Comparison of ENCODE assay signal across 11 cellular contexts in genomic region chrX:46268429-46268828, GRCh38.
DNase-seq lines count a peak whose midpoint lies in the region; ATAC-seq, FAIRE-seq and TF ChIP-seq lines count a peak whose summit lies in the region.
"Had no signal": no experiment of that assay in that cellular context is flagged by ENCODE, and none has a peak within 500 bp of the region (broad histone marks: within the 10 kb centered on the region; RNA-seq: fewer than 3 reads in every experiment).

No MANE protein-coding gene starts in this region.

- H3K4me1 ChIP-seq in pancreas (no peaks in the 10 kb centered on the region), mucosa of descending colon (ENCODE audit: low read depth) (no peaks in the 10 kb centered on the region)

- H3K36me3 ChIP-seq in pancreas: no peaks in the 10 kb centered on the region
- no peaks in the 10 kb centered on the region for H3K36me3 ChIP-seq in mucosa of descending colon (ENCODE audit: low read depth)

- H3K27ac ChIP-seq in pancreas: no peak overlapping the region

- 0 to 7% methylated on average over 1 of the region's 1 CpG for WGBS in pancreas, 2 donors

- intact Hi-C loops in pancreas (cut with DNase I): no loop called here
- intact Hi-C loops in mucosa of descending colon (cut with DNase I, micrococcal nuclease): no loop called here

- TF ChIP-seq CTCF in NB4 (IDR thresholded peaks at IDR 0.05; ENCODE audit: low read depth, low read length): no peak
- no peak for TF ChIP-seq CTCF in cardiac fibroblast (IDR thresholded peaks at IDR 0.05; ENCODE audit: low read depth, low read length)
- TF ChIP-seq CTCF in pancreas (IDR thresholded peaks at IDR 0.05): no peak
- no peak for TF ChIP-seq CTCF in mucosa of descending colon (IDR thresholded peaks at IDR 0.05)

- no peak overlapping the region for H3K4me3 ChIP-seq in NB4 (ENCODE audit: low read depth, low read length)
- H3K4me3 ChIP-seq in cardiac fibroblast (replicated peaks in 1 of 2; ENCODE audit: low read depth in 2 of 2, low read length in 2 of 2): no peak overlapping the region
- H3K4me3 ChIP-seq in pancreas: no peak overlapping the region
- no peak overlapping the region for H3K4me3 ChIP-seq in mucosa of descending colon

- peak; percentile 20 for DNase-seq in activated CD4-positive, alpha-beta T cell treated with anti-CD3 and anti-CD28 coated beads for 48 hours
- DNase-seq in activated CD4-positive, alpha-beta T cell treated with anti-CD3 and anti-CD28 coated beads, Interleukin-2, amount 50 U/mL, for 4 hours: no peak
- DNase-seq in NB4 (ENCODE audit: low read depth) (peak; percentile 71), cardiac fibroblast (ENCODE audit: low read depth in 2 of 2) (peak; percentile 26 to 28), pancreas (no peak), mucosa of descending colon (no peak)
- DNase-seq: activated CD8-positive, alpha-beta memory T cell treated with anti-CD3 and anti-CD28 coated beads, Interleukin-2, amount 50 U/mL, for 48 hours; hippocampal formation; NCI-H526 treated with DMSO at 0.1 percent for 48 hours had no signal

- ATAC-seq in pancreas (peak; percentile 48 to 72 (median 61)), mucosa of descending colon (no peak), HG02623 (IDR thresholded peaks at IDR 0.05; ENCODE audit: unreplicated experiment) (no peak), GM19351 (IDR thresholded peaks at IDR 0.05; ENCODE audit: unreplicated experiment) (no peak)

- peaks cover 0 to 4% (median 0%) of the 10 kb centered on the region in 4 donors for H3K27me3 ChIP-seq in pancreas

- no peak for TF ChIP-seq POLR2A in NB4 (IDR thresholded peaks at IDR 0.05; ENCODE audit: extremely low read depth, insufficient read length)

- no peak for FAIRE-seq in pancreas (lab: Jason Lieb, UNC)

- no peaks in the 10 kb centered on the region for H3K9me3 ChIP-seq in pancreas
- H3K9me3 ChIP-seq in mucosa of descending colon: no peaks in the 10 kb centered on the region

Comparison
In these comparisons a context has a peak if more than half of its experiments do, and no peak if none do; other contexts are left out.
1. DNase-seq: peak in activated CD4-positive, alpha-beta T cell treated with anti-CD3 and anti-CD28 coated beads for 48 hours (single experiment), NB4 (single experiment) and cardiac fibroblast (2 of 2); none in activated CD4-positive, alpha-beta T cell treated with anti-CD3 and anti-CD28 coated beads, Interleukin-2, amount 50 U/mL, for 4 hours (0 of 2), pancreas (0 of 6) and mucosa of descending colon (0 of 3).
2. ATAC-seq: peak in pancreas (4 of 4); none in mucosa of descending colon (single experiment), HG02623 (single experiment) and GM19351 (single experiment).